16 cellular contexts compared by ENCODE assay signal in genomic region chr14:104282332-104283196, GRCh38.
DNase-seq lines count a peak whose midpoint lies in the region; ATAC-seq, FAIRE-seq and TF ChIP-seq lines count a peak whose summit lies in the region.
"Had no signal": no experiment of that assay in that cellular context is flagged by ENCODE, and none has a peak within 500 bp of the region (broad histone marks: within the 10 kb centered on the region; RNA-seq: fewer than 3 reads in every experiment).

No MANE protein-coding gene starts in this region.

- no peak for ATAC-seq in IMR-90 (ENCODE audit: low read depth)
- ATAC-seq in HG03342 (IDR thresholded peaks at IDR 0.05; ENCODE audit: unreplicated experiment), result no peak
- ATAC-seq: gastroesophageal sphincter; HCT116; pancreas; stimulated activated naive B cell treated with anti-CD40 and anti-IgM and Interleukin-4, amounts not matched to agents 10 μg/mL and 1 μg/mL and 100 μg/mL, for 72 hours had no signal

- H3K9me3 ChIP-seq in BLaER1 treated with 17β-estradiol and CSF1 and Interleukin-3, amounts not matched to agents 10 nM and 100 nM (replicated peaks in 1 of 11), result no peaks in the 10 kb centered on the region
- H3K9me3 ChIP-seq in IMR-90 (ENCODE audit: control insufficient read depth, insufficient read depth, low read length) (peaks cover 77% of the 10 kb centered on the region), muscle layer of colon (ENCODE audit: low read length) (no peaks in the 10 kb centered on the region)
- H3K9me3 ChIP-seq: gastroesophageal sphincter, pancreas had no signal

- no peak for FAIRE-seq in H54 (lab: Jason Lieb, UNC)
- FAIRE-seq: endometrium, pancreas had no signal

- CTCF ChIA-PET in IMR-90 (lab: Yijun Ruan, JAX), result no interaction called here

- H3K4ac ChIP-seq in IMR-90 (ENCODE audit: low read depth, low read length), result no peak overlapping the region

- peak overlapping the region; percentile 21 for H2AFZ ChIP-seq in IMR-90 (replicated peaks; ENCODE audit: low read length, poor library complexity)

- H3K4me2 ChIP-seq in BLaER1 treated with 17β-estradiol and CSF1 and Interleukin-3, amounts not matched to agents 10 nM and 100 nM, result peak overlapping the region in 8 of 11 experiments; percentile 60 to 87 (median 78); a peak in 16 of 22 replicates
- H3K4me2 ChIP-seq in IMR-90 (ENCODE audit: low read depth, low read length), result no peak overlapping the region

- dilution Hi-C loops in IMR-90 (cut with HindIII; ENCODE audit: low sequenced_read_pairs, unreplicated experiment), result no loop called here

- no peak overlapping the region for H3K56ac ChIP-seq in IMR-90 (ENCODE audit: extremely low read depth, insufficient read depth, low read length)

- peaks cover 0 to 37% (median 18%) of the 10 kb centered on the region in 10 experiments; a peak in 16 of 20 replicates for H3K4me1 ChIP-seq in BLaER1 treated with 17β-estradiol and CSF1 and Interleukin-3, amounts not matched to agents 10 nM and 100 nM
- H3K4me1 ChIP-seq in IMR-90 (ENCODE audit: control insufficient read depth, insufficient read depth, low read length), result no peaks in the 10 kb centered on the region
- H3K4me1 ChIP-seq in muscle layer of colon (ENCODE audit: insufficient read depth, low read length), result peaks cover 23% of the 10 kb centered on the region
- H3K4me1 ChIP-seq: pancreas had no signal

- no peaks in the 10 kb centered on the region for H3K36me3 ChIP-seq in BLaER1 treated with 17β-estradiol and CSF1 and Interleukin-3, amounts not matched to agents 10 nM and 100 nM
- H3K36me3 ChIP-seq in IMR-90 (ENCODE audit: control insufficient read depth, insufficient read depth, low read length) (no peaks in the 10 kb centered on the region), muscle layer of colon (ENCODE audit: insufficient read depth, low read length) (no peaks in the 10 kb centered on the region)
- H3K36me3 ChIP-seq: gastroesophageal sphincter, pancreas had no signal

- no peak overlapping the region for H2BK5ac ChIP-seq in IMR-90 (ENCODE audit: low read depth, low read length, poor library complexity, severe bottlenecking)

- no peak overlapping the region for H4K91ac ChIP-seq in IMR-90 (ENCODE audit: insufficient read depth, low read depth, low read length)

- peak overlapping the region in 3 of 11 experiments; percentile 49 to 66 (median 63); a peak in 3 of 22 replicates for H3K27ac ChIP-seq in BLaER1 treated with 17β-estradiol and CSF1 and Interleukin-3, amounts not matched to agents 10 nM and 100 nM
- H3K27ac ChIP-seq in IMR-90 (ENCODE audit: insufficient read depth, low read length) (no peak overlapping the region), coronary artery (no peak overlapping the region), muscle layer of colon (ENCODE audit: low read depth, low read length) (peak overlapping the region; percentile 19)
- H3K27ac ChIP-seq: gastroesophageal sphincter, pancreas had no signal

- no peaks in the 10 kb centered on the region for H3K9me1 ChIP-seq in IMR-90 (ENCODE audit: insufficient read depth, low read length)

- H3K23ac ChIP-seq in IMR-90 (ENCODE audit: low read depth, low read length), result no peak overlapping the region

- intact Hi-C loops in IMR-90 (cut with micrococcal nuclease), result no loop called here

- TF ChIP-seq POLR2A in IMR-90 (IDR thresholded peaks at IDR 0.05; ENCODE audit: low read depth, low read length) (no peak), H54 (IDR thresholded peaks at IDR 0.05; ENCODE audit: low read depth, low read length) (no peak)

- no peak overlapping the region for H2BK15ac ChIP-seq in IMR-90 (ENCODE audit: low read depth, low read length)

- H2AK5ac ChIP-seq in IMR-90 (ENCODE audit: low read depth, low read length), result no peak overlapping the region

- TF ChIP-seq RAD21 in IMR-90 (IDR thresholded peaks at IDR 0.05; ENCODE audit: low read length), result no peak

- H3K4me3 ChIP-seq in BLaER1 treated with 17β-estradiol and CSF1 and Interleukin-3, amounts not matched to agents 10 nM and 100 nM, result no peak overlapping the region
- no peak overlapping the region for H3K4me3 ChIP-seq in IMR-90 (ENCODE audit: insufficient read depth, low read depth, low read length)
- no peak overlapping the region for H3K4me3 ChIP-seq in coronary artery
- H3K4me3 ChIP-seq in muscle layer of colon (ENCODE audit: low read depth in 1 of 2, low read length in 2 of 2), result no peak overlapping the region
- H3K4me3 ChIP-seq: gastroesophageal sphincter, pancreas had no signal

- no peak overlapping the region for H4K5ac ChIP-seq in IMR-90 (ENCODE audit: low read depth, low read length)

- H3K14ac ChIP-seq in IMR-90 (replicated peaks; ENCODE audit: low read depth, low read length), result no peak overlapping the region

- no peak for TF ChIP-seq CTCF in IMR-90 (conservative IDR thresholded peaks at IDR 0.05; ENCODE audit: low read depth, low read length)
- TF ChIP-seq CTCF in coronary artery (IDR thresholded peaks at IDR 0.05), result no peak

- H3K9ac ChIP-seq in BLaER1 treated with 17β-estradiol and CSF1 and Interleukin-3, amounts not matched to agents 10 nM and 100 nM, result peak overlapping the region in 3 of 11 experiments; percentile 52 to 56 (median 56); a peak in 4 of 22 replicates
- H3K9ac ChIP-seq in IMR-90 (ENCODE audit: low read depth, low read length), result no peak overlapping the region
- H3K9ac ChIP-seq in muscle layer of colon (ENCODE audit: low read length), result no peak overlapping the region

- no peaks in the 10 kb centered on the region for H3K27me3 ChIP-seq in BLaER1 treated with 17β-estradiol and CSF1 and Interleukin-3, amounts not matched to agents 10 nM and 100 nM
- no peaks in the 10 kb centered on the region for H3K27me3 ChIP-seq in IMR-90 (ENCODE audit: control insufficient read depth, insufficient read depth, low read length)
- H3K27me3 ChIP-seq in muscle layer of colon (ENCODE audit: control insufficient read depth in 1 of 2, insufficient read depth in 2 of 2, low read length in 2 of 2), result no peaks in the 10 kb centered on the region

- 31% methylated on average over 8 of the region's 26 CpGs; no CpG with 5 or more reads in 1 of the 2 experiments for whole genome bisulfite sequencing in IMR-90 (ENCODE audit: extremely low coverage in 2 of 2, insufficient read length in 1 of 2), 2 experiments

- BruUV-seq in IMR-90 (replicated peaks; lab: Mats Ljungman, UMichigan), result no TSS peak

- no peak overlapping the region for H2BK120ac ChIP-seq in IMR-90 (ENCODE audit: low read depth, low read length)

- DNase-seq in IMR-90 (no peak), coronary artery (ENCODE audit: low spot score) (peak; percentile 50), NCI-H748 treated with DMSO at 0.1 percent for 48 hours (lab: John Stamatoyannopoulos, UW) (no peak), H54 (ENCODE audit: insufficient read length, low spot score) (no peak), hippocampal formation (lab: John Stamatoyannopoulos, UW) (no peak)
- DNase-seq: activated CD4-positive, alpha-beta T cell treated with anti-CD3 and anti-CD28 coated beads for 1 hour; C1 segment of cervical spinal cord; GDM1; stimulated activated naive B cell treated with anti-CD40 and anti-IgM and Interleukin-4, amounts not matched to agents 10 μg/mL and 1 μg/mL and 100 μg/mL, for 72 hours had no signal

- H4K20me1 ChIP-seq in BLaER1 treated with 17β-estradiol and CSF1 and Interleukin-3, amounts not matched to agents 10 nM and 100 nM, result 0 out of 22 replicates have a peak, but pooled peaks cover 0 to 20% (median 0%) of the 10 kb centered on the region in 11 experiments
- no peaks in the 10 kb centered on the region for H4K20me1 ChIP-seq in IMR-90 (ENCODE audit: insufficient read depth, low read length)

- no peak overlapping the region for H2AK9ac ChIP-seq in IMR-90 (replicated peaks; ENCODE audit: low read depth, low read length, poor library complexity)

- in situ Hi-C loops in IMR-90 (cut with MboI; ENCODE audit: low sequenced_read_pairs), result no loop called here

- no peak overlapping the region for H2BK20ac ChIP-seq in IMR-90 (ENCODE audit: low read depth, low read length)

- H3K18ac ChIP-seq in IMR-90 (ENCODE audit: low read depth, low read length), result no peak overlapping the region

- no peak overlapping the region for H4K8ac ChIP-seq in IMR-90 (ENCODE audit: low read depth in 2 of 2, low read length in 2 of 2)

- no peaks in the 10 kb centered on the region for H3K79me1 ChIP-seq in IMR-90 (ENCODE audit: low read depth in 1 of 2, low read length in 2 of 2)

- POLR2A ChIA-PET in IMR-90 (lab: Charles Lee; ENCODE audit: unreplicated experiment), result no interaction called here

TF ChIP-seq in IMR-90, 13 proteins besides CTCF, POLR2A, EP300 and RAD21:
- TF ChIP-seq CEBPB (IDR thresholded peaks at IDR 0.05; ENCODE audit: low read depth, low read length) (no peak), ELK1 (IDR thresholded peaks at IDR 0.05; ENCODE audit: borderline replicate concordance, low read depth, low read length) (no peak), CHD1 (IDR thresholded peaks at IDR 0.05; ENCODE audit: low read depth, low read length) (no peak), FOS (IDR thresholded peaks at IDR 0.05; ENCODE audit: low read depth, low read length) (no peak), RFX5 (IDR thresholded peaks at IDR 0.05; ENCODE audit: low read depth, low read length) (no peak), MAFK (IDR thresholded peaks at IDR 0.05; ENCODE audit: low read depth, low read length) (no peak), USF2 (IDR thresholded peaks at IDR 0.05; ENCODE audit: low read depth, low read length) (no peak), RCOR1 (IDR thresholded peaks at IDR 0.05; ENCODE audit: insufficient replicate concordance, low read length) (no peak), NFE2L2 (IDR thresholded peaks at IDR 0.05; ENCODE audit: low read depth, low read length) (no peak)
